In the genomic region with DNA sequence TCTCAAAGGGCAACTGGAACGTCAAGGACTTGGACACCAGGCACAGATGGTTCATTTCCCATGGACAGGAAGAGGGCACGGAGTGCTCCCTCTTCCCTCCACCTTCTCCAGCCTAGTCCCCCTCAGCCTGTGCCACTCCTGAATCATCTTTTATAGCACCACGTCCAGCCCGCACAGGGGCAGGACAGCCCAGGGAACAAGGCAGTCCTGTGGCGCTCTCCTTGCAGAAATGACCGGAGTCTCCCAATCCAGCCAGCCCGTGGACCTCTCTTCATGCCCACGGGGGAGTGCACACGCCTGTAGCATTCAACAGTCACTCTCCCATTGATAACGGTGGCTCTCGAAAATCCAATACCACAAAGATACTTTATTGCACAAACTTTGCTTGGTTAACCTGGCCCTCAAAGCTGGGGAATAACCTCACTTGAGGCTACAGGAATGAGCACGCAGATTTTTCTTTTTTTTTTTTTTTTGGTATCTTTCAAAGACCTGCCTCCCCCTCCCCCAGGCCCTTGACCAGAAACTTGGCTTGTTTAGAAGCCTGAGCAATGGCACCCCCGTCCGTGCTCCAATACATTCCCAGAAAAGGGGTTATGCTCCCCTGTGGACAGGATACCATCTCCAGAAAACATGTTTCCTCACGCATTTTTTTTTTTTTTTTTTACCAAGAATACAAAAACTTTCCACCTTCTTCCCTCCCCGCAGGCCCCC, we compare ENCODE assay signal across 8 cellular contexts. TPM values are rescaled to one million over a fixed set of nuclear protein-coding genes. Genes with fewer than 3 reads are reported as not detected.
DNase-seq lines count a peak whose midpoint lies in the region; ATAC-seq, FAIRE-seq and TF ChIP-seq lines count a peak whose summit lies in the region.

No MANE protein-coding gene starts in this region.

- peak overlapping the region; percentile 85 for H3K4me3 Mint-ChIP-seq in activated CD4-positive, alpha-beta memory T cell treated with anti-CD3 and anti-CD28 coated beads for 36 hours
- H3K4me3 Mint-ChIP-seq in glutamatergic neuron (ENCODE audit: unreplicated experiment), result peak overlapping the region; percentile 77

- peak overlapping the region; percentile 95 for H3K27ac Mint-ChIP-seq in activated CD4-positive, alpha-beta memory T cell treated with anti-CD3 and anti-CD28 coated beads for 36 hours
- H3K27ac Mint-ChIP-seq in glutamatergic neuron (ENCODE audit: unreplicated experiment), result no peak overlapping the region

- POLR2A ChIA-PET in activated CD4-positive, alpha-beta memory T cell treated with anti-CD3 and anti-CD28 coated beads for 36 hours (lab: Charles Lee), result interaction anchor here (0.6 to 4.0 kb wide), 9 partner anchors 13 to 88 kb away, joined by 3 to 33 read pairs (median 6); no protein-coding TSS in a partner anchor

- no peaks in the 10 kb centered on the region for H3K9me3 Mint-ChIP-seq in activated CD4-positive, alpha-beta memory T cell treated with anti-CD3 and anti-CD28 coated beads for 36 hours
- peaks cover 5% of the 10 kb centered on the region for H3K9me3 Mint-ChIP-seq in glutamatergic neuron (ENCODE audit: unreplicated experiment)

- CTCF ChIA-PET in activated CD4-positive, alpha-beta memory T cell treated with anti-CD3 and anti-CD28 coated beads for 36 hours (lab: Charles Lee), result interaction anchor here (1.1 to 4.0 kb wide), 4 partner anchors 36 to 90 kb away, joined by 3 to 63 read pairs (median 22); no protein-coding TSS in a partner anchor

- H3K36me3 ChIP-seq in H7 (replicated peaks; ENCODE audit: control insufficient read depth, insufficient read depth, low read length), result peaks cover 6% of the 10 kb centered on the region

- DNase-seq in H7 (peak; percentile 40), glutamatergic neuron (no peak), skeletal muscle cell (ENCODE audit: low read depth) (no peak), urothelium cell line (ENCODE audit: low spot score) (no peak), midbrain (lab: John Stamatoyannopoulos, UW) (no peak), GM19239 (ENCODE audit: insufficient read length, low spot score) (no peak)
- DNase-seq in activated CD4-positive, alpha-beta memory T cell treated with anti-CD3 and anti-CD28 coated beads for 36 hours, result peak; percentile 70

- peaks cover 56% of the 10 kb centered on the region for H3K4me1 Mint-ChIP-seq in activated CD4-positive, alpha-beta memory T cell treated with anti-CD3 and anti-CD28 coated beads for 36 hours (ENCODE audit: low read depth)
- H3K4me1 Mint-ChIP-seq in glutamatergic neuron (ENCODE audit: low read depth, unreplicated experiment), result peaks cover 13% of the 10 kb centered on the region

- peaks cover 46% of the 10 kb centered on the region for H3K36me3 Mint-ChIP-seq in activated CD4-positive, alpha-beta memory T cell treated with anti-CD3 and anti-CD28 coated beads for 36 hours
- H3K36me3 Mint-ChIP-seq in glutamatergic neuron (ENCODE audit: unreplicated experiment), result no peaks in the 10 kb centered on the region

- no peak for ATAC-seq in HG02870 (IDR thresholded peaks at IDR 0.05; ENCODE audit: unreplicated experiment)

- FAIRE-seq in urothelium cell line (lab: Jason Lieb, UNC) (no peak), GM19239 (lab: Jason Lieb, UNC) (no peak)

- intact Hi-C loops in activated CD4-positive, alpha-beta memory T cell treated with anti-CD3 and anti-CD28 coated beads for 36 hours (cut with micrococcal nuclease), result loop anchor here (1.0 to 2.0 kb wide), 3 partner anchors 85 to 162 kb away; no protein-coding TSS in a partner anchor

- no peaks in the 10 kb centered on the region for H3K27me3 Mint-ChIP-seq in activated CD4-positive, alpha-beta memory T cell treated with anti-CD3 and anti-CD28 coated beads for 36 hours
- peaks cover 2% of the 10 kb centered on the region for H3K27me3 Mint-ChIP-seq in glutamatergic neuron (ENCODE audit: unreplicated experiment)

- TF ChIP-seq CTCF in glutamatergic neuron (IDR thresholded peaks at IDR 0.05; ENCODE audit: partially characterized antibody, unreplicated experiment), result no peak

- H3K4me3 ChIP-seq in H7 (ENCODE audit: insufficient read depth, low read depth, low read length) (peak overlapping the region; percentile 72), skeletal muscle cell (ENCODE audit: low read depth, low read length) (peak overlapping the region; percentile 53)

- peaks cover 5% of the 10 kb centered on the region for H3K27me3 ChIP-seq in H7 (ENCODE audit: control insufficient read depth, insufficient read depth, low read length)

RNA-seq across cellular contexts. Expression of gene PRKCQ, which starts 0.7 kb away (rescaled TPM):
- total RNA-seq in H7 (2014; rRNA removed; shearing (Covaris generic)), result 12.7 and 17.4 TPM in 2 replicates
- 10 to 100 TPM; 44.3 to 45.2 TPM for total RNA-seq in activated CD4-positive, alpha-beta memory T cell treated with anti-CD3 and anti-CD28 coated beads for 36 hours
- 1.3 TPM for total RNA-seq in glutamatergic neuron (ENCODE audit: unreplicated experiment)

Comparison
In these comparisons a context has a peak if more than half of its experiments do, and no peak if none do; other contexts are left out.
1. DNase-seq: peak in H7 (single experiment) and activated CD4-positive, alpha-beta memory T cell treated with anti-CD3 and anti-CD28 coated beads for 36 hours (single experiment); none in glutamatergic neuron (single experiment), skeletal muscle cell (single experiment), urothelium cell line (single experiment), midbrain (single experiment) and GM19239 (single experiment).